In the genomic region with DNA sequence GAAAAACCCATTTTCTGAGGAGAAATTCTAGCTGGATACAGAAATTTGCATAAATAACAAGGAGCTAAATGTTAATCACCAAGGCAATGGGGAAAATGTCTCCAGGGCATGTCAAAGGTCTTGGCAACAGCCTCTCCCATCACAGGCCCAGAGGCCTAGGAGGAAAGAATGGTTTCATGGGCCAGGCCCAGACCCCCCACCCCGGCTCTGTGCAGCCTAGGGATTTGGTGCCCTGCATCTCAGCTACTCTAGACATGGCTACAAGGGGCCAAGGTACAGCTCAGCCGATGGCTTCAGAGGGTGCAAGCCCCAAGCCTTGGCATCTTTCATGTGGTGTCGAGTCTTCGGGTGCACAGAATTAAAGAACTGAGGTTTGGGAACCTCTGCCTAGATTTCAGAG, we compare ENCODE assay signal across 32 cellular contexts.
DNase-seq lines count a peak whose midpoint lies in the region; ATAC-seq, FAIRE-seq and TF ChIP-seq lines count a peak whose summit lies in the region.
"Had no signal": no experiment of that assay in that cellular context is flagged by ENCODE, and none has a peak within 500 bp of the region (broad histone marks: within the 10 kb centered on the region; RNA-seq: fewer than 3 reads in every experiment).

No MANE protein-coding gene starts in this region.

- POLR2A ChIA-PET in A549 (lab: Yijun Ruan, JAX) = no interaction called here
- POLR2A ChIA-PET in HEK293 (lab: Yijun Ruan, JAX) = no interaction called here
- POLR2A ChIA-PET in K562 (lab: Yijun Ruan, JAX) = no interaction called here
- POLR2A ChIA-PET in OCI-LY7 (lab: Charles Lee) = interaction anchor here (0.6 kb wide), 1 partner anchor 541 kb away, joined by 3 read pairs; no protein-coding TSS in a partner anchor

- no peaks in the 10 kb centered on the region for H3K27me3 ChIP-seq in K562 (ENCODE audit: control insufficient read depth in 2 of 2, insufficient read depth in 2 of 2, low read length in 2 of 2)
- H3K27me3 ChIP-seq: BE2C; BLaER1; BLaER1 treated with 17β-estradiol and CSF1 and Interleukin-3, amounts not matched to agents 10 nM and 100 nM had no signal

- WGBS in A549 (ENCODE audit: missing lambda C conversion rate) = 8% methylated on average over 2 of the region's 4 CpGs
- WGBS in K562 (ENCODE audit: insufficient coverage, low coverage, missing lambda C conversion rate) = 2% methylated on average over 4 of the region's 4 CpGs

- no peak for TF ChIP-seq CTCF in A549 (IDR thresholded peaks at IDR 0.05)
- no peak for TF ChIP-seq CTCF in HEK293 (tag by site-specific recombination; IDR thresholded peaks at IDR 0.05)
- no peak for TF ChIP-seq CTCF in K562 (IDR thresholded peaks at IDR 0.05 in 2 of 3, conservative IDR thresholded peaks at IDR 0.05 in 1 of 3; ENCODE audit: insufficient read depth in 2 of 3, low read depth in 1 of 3, low read length in 3 of 3)
- TF ChIP-seq CTCF in OCI-LY7 (conservative IDR thresholded peaks at IDR 0.05; ENCODE audit: low read length) = no peak

- H3K79me2 ChIP-seq in K562 (ENCODE audit: control insufficient read depth, insufficient read depth, low read length) (no peaks in the 10 kb centered on the region), OCI-LY7 (ENCODE audit: insufficient read depth, low read depth, low read length) (no peaks in the 10 kb centered on the region)

- intact Hi-C loops in K562 (cut with micrococcal nuclease) (no loop called here), OCI-LY7 (cut with micrococcal nuclease; ENCODE audit: unreplicated experiment) (no loop called here)

- no peak for TF ChIP-seq EP300 in A549 (IDR thresholded peaks at IDR 0.05)
- no peak for TF ChIP-seq EP300 in K562 (IDR thresholded peaks at IDR 0.05; ENCODE audit: low read length)

- in situ Hi-C loops in K562 (cut with MboI) = no loop called here

- CTCF ChIA-PET in A549 (lab: Yijun Ruan, JAX) = no interaction called here
- CTCF ChIA-PET in HEK293 (lab: Yijun Ruan, JAX) = no interaction called here
- CTCF ChIA-PET in K562 (lab: Yijun Ruan, JAX; ENCODE audit: low intra/inter-chr PET ratio) = no interaction called here
- CTCF ChIA-PET in OCI-LY7 (lab: Charles Lee; ENCODE audit: unreplicated experiment) = no interaction called here

- ATAC-seq in A549 (no peak), K562 (no peak)
- ATAC-seq: CD8-positive, alpha-beta T cell had no signal

- TF ChIP-seq RAD21 in A549 (conservative IDR thresholded peaks at IDR 0.05 in 1 of 2, IDR thresholded peaks at IDR 0.05 in 1 of 2) (no peak), K562 (CRISPR knock-in tag; conservative IDR thresholded peaks at IDR 0.05 in 1 of 2, IDR thresholded peaks at IDR 0.05 in 1 of 2) (no peak)

- DNase-seq in A549 (ENCODE audit: low read depth in 1 of 2, low spot score in 1 of 2) (no peak), K562 (ENCODE audit: extremely low read depth in 1 of 4, low spot score in 3 of 4) (no peak), retina (no peak), NCI-H146 (lab: John Stamatoyannopoulos, UW) (no peak), OCI-LY7 (ENCODE audit: low spot score) (no peak)
- DNase-seq: 8988T; ACHN; AML-193; BE2C; C1 segment of cervical spinal cord; Caco-2; Calu3; CD4-positive, alpha-beta memory T cell; CD4-positive, alpha-beta T cell; CD4-positive, CD25-positive, alpha-beta regulatory T cell; CD8-positive, alpha-beta memory T cell; CD8-positive, alpha-beta T cell; COR-L47; DMS 273 treated with DMSO at 0.1 percent for 48 hours; DMS153; DMS53; DMS79; DMS79 treated with DMSO at 0.1 percent for 48 hours; DND-41; EL had no signal

- H4K20me1 ChIP-seq in K562 (replicated peaks; ENCODE audit: control insufficient read depth, insufficient read depth, low read length) (no peaks in the 10 kb centered on the region), OCI-LY7 (ENCODE audit: insufficient read depth, low read length) (no peaks in the 10 kb centered on the region)
- H4K20me1 ChIP-seq: BLaER1; BLaER1 treated with 17β-estradiol and CSF1 and Interleukin-3, amounts not matched to agents 10 nM and 100 nM had no signal

- no peak for TF ChIP-seq POLR2A in A549 (IDR thresholded peaks at IDR 0.05; ENCODE audit: low read length)
- TF ChIP-seq POLR2A in K562 (conservative IDR thresholded peaks at IDR 0.05) = no peak

- H3K9me3 ChIP-seq in A549 = peaks cover 10% of the 10 kb centered on the region; the same call in 1 of the 3 replicates
- peaks cover 4% of the 10 kb centered on the region for H3K9me3 ChIP-seq in HEK293 (ENCODE audit: control insufficient read depth, insufficient read depth, low read depth, low read length)
- no peaks in the 10 kb centered on the region for H3K9me3 ChIP-seq in K562 (replicated peaks; ENCODE audit: control insufficient read depth, insufficient read depth, low read depth, low read length)
- peaks cover 15% of the 10 kb centered on the region for H3K9me3 ChIP-seq in OCI-LY7 (ENCODE audit: low read length)
- H3K9me3 ChIP-seq: BE2C had no signal

- H2AFZ ChIP-seq in K562 (ENCODE audit: low read depth, low read length) (no peak overlapping the region), OCI-LY7 (ENCODE audit: low read length) (no peak overlapping the region)

- no peaks in the 10 kb centered on the region for H3K9me2 ChIP-seq in OCI-LY7 (ENCODE audit: insufficient read depth, low read length)

- FAIRE-seq in A549 (lab: Jason Lieb, UNC) = no peak
- FAIRE-seq in K562 (lab: Jason Lieb, UNC) = no peak
- FAIRE-seq: A204.1, D721Med had no signal

- H3K4me1 ChIP-seq in A549 (no peaks in the 10 kb centered on the region), HEK293 (ENCODE audit: control insufficient read depth, insufficient read depth, low read length) (no peaks in the 10 kb centered on the region), K562 (replicated peaks in 1 of 2; ENCODE audit: control insufficient read depth in 2 of 2, insufficient read depth in 2 of 2, low read length in 2 of 2) (no peaks in the 10 kb centered on the region), OCI-LY7 (ENCODE audit: insufficient read depth, low read length, poor library complexity, severe bottlenecking) (no peaks in the 10 kb centered on the region)
- H3K4me1 ChIP-seq: BE2C; BLaER1; BLaER1 treated with 17β-estradiol and CSF1 and Interleukin-3, amounts not matched to agents 10 nM and 100 nM; Caco-2 had no signal

- no peak overlapping the region for H3K9ac ChIP-seq in K562 (ENCODE audit: insufficient read depth in 1 of 2, low read depth in 2 of 2, low read length in 2 of 2)
- H3K9ac ChIP-seq: BLaER1; BLaER1 treated with 17β-estradiol and CSF1 and Interleukin-3, amounts not matched to agents 10 nM and 100 nM had no signal

- BruUV-seq in K562 (replicated peaks; lab: Mats Ljungman, UMichigan) (no TSS peak), OCI-LY7 (replicated peaks; lab: Mats Ljungman, UMichigan) (no TSS peak)

- no peaks in the 10 kb centered on the region for H3K9me1 ChIP-seq in K562 (ENCODE audit: control insufficient read depth, insufficient read depth, low read length)

- H3K4me2 ChIP-seq in A549 (no peak overlapping the region), K562 (ENCODE audit: insufficient read depth, low read length) (no peak overlapping the region), OCI-LY7 (ENCODE audit: low read length) (no peak overlapping the region)
- H3K4me2 ChIP-seq: BLaER1; BLaER1 treated with 17β-estradiol and CSF1 and Interleukin-3, amounts not matched to agents 10 nM and 100 nM had no signal

- H3K4me3 ChIP-seq in A549 = no peak overlapping the region
- no peak overlapping the region for H3K4me3 ChIP-seq in HEK293 (ENCODE audit: low read depth, low read length)
- no peak overlapping the region for H3K4me3 ChIP-seq in K562
- H3K4me3 ChIP-seq in OCI-LY7 (ENCODE audit: low read depth, low read length, poor library complexity, severe bottlenecking) = no peak overlapping the region
- H3K4me3 ChIP-seq: BLaER1 had no signal

- H3K36me3 ChIP-seq in HEK293 (ENCODE audit: control insufficient read depth in 2 of 2, insufficient read depth in 1 of 2, low read length in 2 of 2) = no peaks in the 10 kb centered on the region
- H3K36me3 ChIP-seq in K562 (ENCODE audit: control insufficient read depth, insufficient read depth, low read length) = no peaks in the 10 kb centered on the region
- no peaks in the 10 kb centered on the region for H3K36me3 ChIP-seq in OCI-LY7 (ENCODE audit: insufficient read depth, low read length)
- H3K36me3 ChIP-seq: BE2C, BLaER1 had no signal

- H3K27ac ChIP-seq in A549 = no peak overlapping the region
- H3K27ac ChIP-seq in HEK293 (ENCODE audit: extremely low read depth, low read depth, low read length) = no peak overlapping the region
- no peak overlapping the region for H3K27ac ChIP-seq in K562 (ENCODE audit: extremely low read depth, low read depth, low read length)
- no peak overlapping the region for H3K27ac ChIP-seq in OCI-LY7 (ENCODE audit: low read depth, low read length, poor library complexity, severe bottlenecking)
- H3K27ac ChIP-seq: 22Rv1; BLaER1; BLaER1 treated with 17β-estradiol and CSF1 and Interleukin-3, amounts not matched to agents 10 nM and 100 nM; C4-2B had no signal

TF ChIP-seq in A549, 52 proteins besides CTCF, POLR2A, EP300 and RAD21:
- no peak for TF ChIP-seq KDM5A (IDR thresholded peaks at IDR 0.05)
- TF ChIP-seq ZFP36 (IDR thresholded peaks at IDR 0.05; ENCODE audit: borderline replicate concordance, partially characterized antibody) = peak; percentile 53
TF ChIP-seq in A549: peak in this region for 1.

TF ChIP-seq in HEK293, 187 proteins besides CTCF, POLR2A, EP300 and RAD21:
- TF ChIP-seq SETDB1 (IDR thresholded peaks at IDR 0.05; ENCODE audit: insufficient read length, low read length) = peak; percentile 24
- no peak for TF ChIP-seq ZNF24 (tag by site-specific recombination; IDR thresholded peaks at IDR 0.05)
- TF ChIP-seq TRIM28 (IDR thresholded peaks at IDR 0.05; ENCODE audit: borderline replicate concordance, low read length) = peak; percentile 70; the same call in 1 of the 2 replicates
- TF ChIP-seq ZNF585B (tag by site-specific recombination; IDR thresholded peaks at IDR 0.05) = peak; percentile 83
TF ChIP-seq in HEK293: peak in this region for 3.

TF ChIP-seq in K562, 482 proteins besides CTCF, POLR2A, EP300 and RAD21:
- TF ChIP-seq KDM2B (CRISPR knock-in tag; IDR thresholded peaks at IDR 0.05) (no peak), ZFP36 (IDR thresholded peaks at IDR 0.05; ENCODE audit: low read depth, low read length, partially characterized antibody) (peak; percentile 12)
